ENCODE assay signal across 33 cellular contexts in genomic region chr11:36689442-36689841, GRCh38.
"Had no signal": no experiment of that assay in that cellular context is flagged by ENCODE, and none has a peak within 500 bp of the region (broad histone marks: within the 10 kb centered on the region; RNA-seq: fewer than 3 reads in every experiment).

No MANE protein-coding gene starts in this region.

- H3K4me1 ChIP-seq: adrenal gland, ascending aorta, breast epithelium had no signal

- H3K4me3 ChIP-seq: adrenal gland, ascending aorta, breast epithelium, cardiac muscle cell had no signal

- H3K9me3 ChIP-seq: adrenal gland, ascending aorta, breast epithelium had no signal

- FAIRE-seq: astrocyte, bronchial epithelial cell, colon had no signal

- ATAC-seq: activated naive CD4-positive, alpha-beta T cell treated with anti-CD3 and anti-CD28 coated beads, Interleukin-2, amount 50 U/mL, for 72 hours; activated naive CD8-positive, alpha-beta T cell treated with anti-CD3 and anti-CD28 coated beads, Interleukin-2, amount 50 U/mL, for 24 hours; activated T-cell treated with anti-CD3 and anti-CD28 coated beads, Interleukin-2, amount 50 U/mL, for 4 hours; activated T-cell treated with anti-CD3 and anti-CD28 coated beads, Interleukin-2, amount 50 U/mL, for 72 hours; activated T-helper 17 cell treated with anti-CD3 and anti-CD28 coated beads, Interleukin-2, amount 50 U/mL, for 72 hours had no signal

- H3K27ac ChIP-seq: adrenal gland, ascending aorta, brain microvascular endothelial cell, breast epithelium, cardiac muscle cell had no signal

- H3K36me3 ChIP-seq: adrenal gland, ascending aorta, brain microvascular endothelial cell, breast epithelium, cardiac muscle cell had no signal

- DNase-seq: activated effector memory CD4-positive, alpha-beta T cell treated with anti-CD3 and anti-CD28 coated beads, Interleukin-2, amount 50 U/mL, for 16 hours; activated effector memory CD4-positive, alpha-beta T cell treated with Interleukin-2 at 50 U/mL for 16 hours; activated gamma-delta T cell; activated gamma-delta T cell treated with Interleukin-2 at 50 U/mL for 16 hours; activated naive CD4-positive, alpha-beta T cell; activated naive CD4-positive, alpha-beta T cell treated with anti-CD3 and anti-CD28 coated beads for 36 hours; activated naive CD4-positive, alpha-beta T cell treated with anti-CD3 and anti-CD28 coated beads, Interleukin-2, amount 10 ng/mL, durations not matched to agents 7 days and 5 days; activated naive CD4-positive, alpha-beta T cell treated with anti-CD3 and anti-CD28 coated beads, Interleukin-2, amount 50 U/mL, for 16 hours; activated naive CD4-positive, alpha-beta T cell treated with Interleukin-2 at 50 U/mL for 16 hours; activated naive CD8-positive, alpha-beta T cell treated with anti-CD3 and anti-CD28 coated beads for 36 hours; activated naive CD8-positive, alpha-beta T cell treated with anti-CD3 and anti-CD28 coated beads, Interleukin-2, amount 10 ng/mL, durations not matched to agents 7 days and 5 days; activated naive CD8-positive, alpha-beta T cell treated with anti-CD3 and anti-CD28 coated beads, Interleukin-2, amount 50 U/mL, for 24 hours; activated T-cell treated with anti-CD3 and anti-CD28 coated beads, Interleukin-2, amount 50 U/mL, for 24 hours; activated T-cell treated with anti-CD3 and anti-CD28 coated beads, Interleukin-2, amount 50 U/mL, for 4 hours; activated T-cell treated with anti-CD3 and anti-CD28 coated beads, Interleukin-2, amount 50 U/mL, for 48 hours; activated T-cell treated with anti-CD3 and anti-CD28 coated beads, Interleukin-2, amount 50 U/mL, for 72 hours; adrenal gland; amniotic stem cell; amygdala; anterior cingulate cortex; aorta; brain microvascular endothelial cell; caudate nucleus; central memory CD4-positive, alpha-beta T cell; cerebellar nuclear complex had no signal

- H3K27me3 ChIP-seq: adrenal gland, ascending aorta, brain microvascular endothelial cell, cardiac muscle cell had no signal
